6 cellular contexts compared by ENCODE assay signal in genomic region chr5:140664018-140664352, GRCh38. TPM values are rescaled to one million over a fixed set of nuclear protein-coding genes. Genes with fewer than 3 reads are reported as not detected.
DNase-seq lines count a peak whose midpoint lies in the region; TF ChIP-seq lines count a peak whose summit lies in the region.

No MANE protein-coding gene starts in this region.

- H3K36me3 ChIP-seq in MM.1S (replicated peaks; ENCODE audit: insufficient read depth, low read length) (no peaks in the 10 kb centered on the region; the same call in 1 of the 2 replicates), skeletal muscle tissue (ENCODE audit: control insufficient read depth in 3 of 3, insufficient read depth in 3 of 3, low read length in 3 of 3) (peaks cover 47 to 58% (median 57%) of the 10 kb centered on the region in 3 donors)

- DNase-seq in MM.1S (no peak), epithelial cell of esophagus (ENCODE audit: low read depth) (no peak), midbrain (lab: John Stamatoyannopoulos, UW) (no peak), Kasumi-1 (lab: John Stamatoyannopoulos, UW) (no peak)
- DNase-seq in activated CD4-positive, alpha-beta T cell treated with anti-CD3 and anti-CD28 coated beads for 1 hour: no peak

- TF ChIP-seq CTCF in MM.1S (IDR thresholded peaks at IDR 0.05; ENCODE audit: low read length): no peak
- TF ChIP-seq CTCF in epithelial cell of esophagus (IDR thresholded peaks at IDR 0.05; ENCODE audit: insufficient read depth, low read depth, low read length, missing control alignments): no peak

- peak overlapping the region; percentile 53 for H3K9ac ChIP-seq in MM.1S (ENCODE audit: low read length)
- H3K9ac ChIP-seq in skeletal muscle tissue (ENCODE audit: low read depth in 1 of 3, low read length in 3 of 3): peak overlapping the region; percentile 63 to 98 (median 95)

- H3K9me3 ChIP-seq in MM.1S (replicated peaks; ENCODE audit: insufficient read depth, low read length): no peaks in the 10 kb centered on the region
- no peaks in the 10 kb centered on the region for H3K9me3 ChIP-seq in skeletal muscle tissue (ENCODE audit: control insufficient read depth in 3 of 3, low read length in 3 of 3)

- H3F3A ChIP-seq in MM.1S (ENCODE audit: insufficient read depth, low read length): peaks cover 13% of the 10 kb centered on the region

- peak overlapping the region; percentile 86 for H2AFZ ChIP-seq in MM.1S (ENCODE audit: low read length)

- H3K4me3 ChIP-seq in MM.1S (ENCODE audit: low read length): peak overlapping the region; percentile 90
- peak overlapping the region; percentile 96 for H3K4me3 ChIP-seq in epithelial cell of esophagus (ENCODE audit: low read length)
- H3K4me3 ChIP-seq in skeletal muscle tissue (ENCODE audit: low read length in 3 of 3): peak overlapping the region; percentile 68 to 100 (median 97)

- peak overlapping the region; percentile 81 for H3K4me2 ChIP-seq in MM.1S (ENCODE audit: low read depth, low read length)

- H3K4me1 ChIP-seq in MM.1S (ENCODE audit: low read length) (no peaks in the 10 kb centered on the region; the same call in 1 of the 2 replicates), skeletal muscle tissue (ENCODE audit: control insufficient read depth in 3 of 3, insufficient read depth in 3 of 3, low read length in 3 of 3) (peaks cover 11 to 13% (median 13%) of the 10 kb centered on the region in 3 donors)

- peak overlapping the region; percentile 76 for H3K27ac ChIP-seq in MM.1S (ENCODE audit: low read length)
- H3K27ac ChIP-seq in skeletal muscle tissue (ENCODE audit: low read depth, low read length): peak overlapping the region; percentile 78

- H3K9me2 ChIP-seq in MM.1S (replicated peaks; ENCODE audit: insufficient read depth, low read length): no peaks in the 10 kb centered on the region

- no peaks in the 10 kb centered on the region for H4K20me1 ChIP-seq in MM.1S (ENCODE audit: insufficient read depth, low read length)

- H3K27me3 ChIP-seq in MM.1S (replicated peaks; ENCODE audit: insufficient read depth, low read length) (no peaks in the 10 kb centered on the region), skeletal muscle tissue (ENCODE audit: control insufficient read depth in 3 of 3, insufficient read depth in 3 of 3, low read length in 3 of 3) (no peaks in the 10 kb centered on the region)

- H3K79me2 ChIP-seq in MM.1S (ENCODE audit: low read length): peaks cover 43% of the 10 kb centered on the region

RNA-seq across cellular contexts. Expression of gene WDR55, which starts 0.7 kb away (rescaled TPM):
- total RNA-seq in skeletal muscle tissue: 9.4 TPM

RNA-seq across cellular contexts. Expression of gene DND1, which starts 9.4 kb away (rescaled TPM):
- not detected for total RNA-seq in skeletal muscle tissue

RNA-seq across cellular contexts. Expression of gene IK, which starts 16.4 kb away (rescaled TPM):
- 60.5 TPM for total RNA-seq in skeletal muscle tissue

RNA-seq across cellular contexts. Expression of gene NDUFA2, which starts 16.6 kb away (rescaled TPM):
- 42.8 TPM for total RNA-seq in skeletal muscle tissue

RNA-seq across cellular contexts. Expression of gene TMCO6, which starts 24.7 kb away (rescaled TPM):
- 2.6 TPM for total RNA-seq in skeletal muscle tissue
